In genomic region chr17:33120103-33120502, GRCh38 we compare ENCODE assay signal across 1 cellular context.
TF ChIP-seq lines count a peak whose summit lies in the region.

No MANE protein-coding gene starts in this region.

TF ChIP-seq in GM23338, 12 proteins besides CTCF, POLR2A, EP300 and RAD21 (continued from another document):
- TF ChIP-seq, protein P1, sequence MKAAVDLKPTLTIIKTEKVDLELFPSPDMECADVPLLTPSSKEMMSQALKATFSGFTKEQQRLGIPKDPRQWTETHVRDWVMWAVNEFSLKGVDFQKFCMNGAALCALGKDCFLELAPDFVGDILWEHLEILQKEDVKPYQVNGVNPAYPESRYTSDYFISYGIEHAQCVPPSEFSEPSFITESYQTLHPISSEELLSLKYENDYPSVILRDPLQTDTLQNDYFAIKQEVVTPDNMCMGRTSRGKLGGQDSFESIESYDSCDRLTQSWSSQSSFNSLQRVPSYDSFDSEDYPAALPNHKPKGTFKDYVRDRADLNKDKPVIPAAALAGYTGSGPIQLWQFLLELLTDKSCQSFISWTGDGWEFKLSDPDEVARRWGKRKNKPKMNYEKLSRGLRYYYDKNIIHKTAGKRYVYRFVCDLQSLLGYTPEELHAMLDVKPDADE (IDR thresholded peaks at IDR 0.05), result no peak
- TF ChIP-seq EZH2 (IDR thresholded peaks at IDR 0.05; ENCODE audit: low read depth, unreplicated experiment) (no peak), NANOG (IDR thresholded peaks at IDR 0.05; ENCODE audit: borderline replicate concordance) (no peak)
